12 cellular contexts compared by ENCODE assay signal in the genomic region with DNA sequence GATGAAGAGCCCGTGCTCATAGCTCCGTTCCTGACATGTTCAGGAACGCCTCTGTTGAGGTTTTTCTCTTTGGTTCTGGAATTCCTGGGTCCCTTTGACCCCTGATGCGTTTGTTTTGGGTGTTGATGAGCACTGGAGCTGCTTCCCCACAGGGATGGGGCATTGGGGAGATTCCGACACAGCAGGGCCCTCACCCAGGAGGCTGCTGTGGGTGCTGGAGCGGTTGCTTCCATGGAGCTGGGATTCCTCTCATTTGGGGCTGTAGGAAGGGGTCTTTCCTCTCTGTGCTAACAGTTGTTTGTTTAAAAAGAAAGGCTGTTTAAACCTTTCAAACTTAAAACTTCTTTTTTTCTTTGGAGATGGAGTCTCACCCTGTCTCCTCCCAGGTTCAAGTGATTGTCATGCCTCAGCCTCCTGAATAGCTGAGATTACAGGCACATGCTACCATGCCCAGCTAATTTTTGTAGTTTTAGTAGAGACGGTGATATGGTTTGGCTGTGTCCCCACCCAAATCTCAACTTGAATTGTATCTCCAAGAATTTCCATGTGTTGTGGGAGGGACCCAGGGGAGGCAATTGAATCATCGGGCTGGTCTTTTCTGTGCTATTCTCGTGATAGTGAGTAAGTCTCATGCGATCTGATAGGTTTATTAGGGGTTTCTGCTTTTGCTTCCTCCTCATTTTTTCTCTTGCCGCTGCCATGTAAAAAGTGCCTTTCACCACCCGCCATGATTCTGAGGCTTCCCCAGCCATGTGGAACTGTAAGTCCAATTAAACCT. TPM values are rescaled to one million over a fixed set of nuclear protein-coding genes. Genes with fewer than 3 reads are reported as not detected.
A peak's percentile ranks its signal among the peaks of the same experiment; 100 is the strongest.
DNase-seq lines count a peak whose midpoint lies in the region; ATAC-seq and TF ChIP-seq lines count a peak whose summit lies in the region.
"Had no signal": no experiment of that assay in that cellular context is flagged by ENCODE, and none has a peak within 500 bp of the region (broad histone marks: within the 10 kb centered on the region; RNA-seq: fewer than 3 reads in every experiment).

No MANE protein-coding gene starts in this region.

- TF ChIP-seq POLR2A in uterus (IDR thresholded peaks at IDR 0.05) = no peak

- peaks cover 62 to 83% (median 81%) of the 10 kb centered on the region in 9 donors for H3K4me1 ChIP-seq in heart right ventricle
- peaks cover 72% of the 10 kb centered on the region for H3K4me1 ChIP-seq in mesenchymal stem cell (ENCODE audit: control insufficient read depth, insufficient read depth, low read depth, low read length)
- H3K4me1 ChIP-seq in uterus = peaks cover 2 to 61% of the 10 kb centered on the region in 2 donors

- H2AK5ac ChIP-seq in mesenchymal stem cell (ENCODE audit: low read length, severe bottlenecking) = no peak overlapping the region

- H2BK12ac ChIP-seq in mesenchymal stem cell (ENCODE audit: low read length in 2 of 2) = no peak overlapping the region

- H3K79me1 ChIP-seq in mesenchymal stem cell (replicated peaks; ENCODE audit: low read length, poor library complexity, severe bottlenecking) = peaks cover 4% of the 10 kb centered on the region

- H3K23ac ChIP-seq in mesenchymal stem cell (ENCODE audit: low read length in 2 of 2) = no peak overlapping the region

- ATAC-seq in heart right ventricle (no peak), left ventricle myocardium superior (no peak), HG03520 (IDR thresholded peaks at IDR 0.05; ENCODE audit: unreplicated experiment) (no peak), GM21619 (IDR thresholded peaks at IDR 0.05; ENCODE audit: unreplicated experiment) (no peak)

- H3K27ac ChIP-seq in heart right ventricle (peak overlapping the region in 8 of 10 donors; percentile 1 to 80 (median 68)), mesenchymal stem cell (ENCODE audit: low read length, poor library complexity, severe bottlenecking) (no peak overlapping the region), uterus (peak overlapping the region; percentile 16 to 52)

- no peak overlapping the region for H2AFZ ChIP-seq in mesenchymal stem cell (ENCODE audit: low read depth, low read length)

- H4K8ac ChIP-seq in mesenchymal stem cell (ENCODE audit: low read length) = no peak overlapping the region

- no peak for TF ChIP-seq CTCF in heart right ventricle (IDR thresholded peaks at IDR 0.05)
- TF ChIP-seq CTCF in cardiac fibroblast (IDR thresholded peaks at IDR 0.05; ENCODE audit: low read depth, low read length) = no peak
- no peak for TF ChIP-seq CTCF in uterus (IDR thresholded peaks at IDR 0.05)

- H3K14ac ChIP-seq in mesenchymal stem cell (ENCODE audit: low read length in 2 of 2) = no peak overlapping the region

- H3K4me3 ChIP-seq in heart right ventricle (no peak overlapping the region), cardiac fibroblast (replicated peaks in 1 of 2; ENCODE audit: low read depth in 2 of 2, low read length in 2 of 2) (no peak overlapping the region), mesenchymal stem cell (ENCODE audit: insufficient read depth in 1 of 2, low read depth in 1 of 2, low read length in 2 of 2) (peak overlapping the region in 1 of 2 experiments; percentile 49), uterus (no peak overlapping the region)
- H3K4me3 ChIP-seq: dorsolateral prefrontal cortex had no signal

- peak overlapping the region; percentile 70 for H2BK15ac ChIP-seq in mesenchymal stem cell (ENCODE audit: low read depth, poor library complexity, severe bottlenecking)

- DNase-seq in heart right ventricle (no peak), left ventricle myocardium superior (no peak), cardiac fibroblast (ENCODE audit: low read depth in 2 of 2) (peak; percentile 73 to 82), mesenchymal stem cell (peak; percentile 34), uterus (no peak), NAMALWA (ENCODE audit: low spot score) (no peak)
- DNase-seq: dorsolateral prefrontal cortex; NCI-H1694 treated with DMSO at 0.1 percent for 48 hours; RPMI8226; stimulated activated CD8-positive, alpha-beta memory T cell treated with anti-CD3 and anti-CD28 coated beads, Interleukin-4, amount 100 ng/mL, for 48 hours had no signal

- H4K91ac ChIP-seq in mesenchymal stem cell (ENCODE audit: low read length) = no peak overlapping the region

- H3K36me3 ChIP-seq in heart right ventricle = peaks cover 0 to 3% (median 0%) of the 10 kb centered on the region in 9 donors
- H3K36me3 ChIP-seq in mesenchymal stem cell (ENCODE audit: control insufficient read depth in 1 of 2, insufficient read depth in 2 of 2, low read depth in 1 of 2, low read length in 2 of 2) = peaks cover 9 to 34% of the 10 kb centered on the region in 2 experiments
- no peaks in the 10 kb centered on the region for H3K36me3 ChIP-seq in uterus

- no peaks in the 10 kb centered on the region for H3K9me3 ChIP-seq in heart right ventricle
- peaks cover 6% of the 10 kb centered on the region for H3K9me3 ChIP-seq in mesenchymal stem cell (ENCODE audit: control insufficient read depth, low read length)
- no peaks in the 10 kb centered on the region for H3K9me3 ChIP-seq in uterus

- no peak overlapping the region for H3K18ac ChIP-seq in mesenchymal stem cell (ENCODE audit: low read depth in 1 of 2, low read length in 2 of 2)

- peak overlapping the region; percentile 36 for H3K9ac ChIP-seq in mesenchymal stem cell (ENCODE audit: low read length)

- H2BK5ac ChIP-seq in mesenchymal stem cell (ENCODE audit: low read depth, low read length, poor library complexity, severe bottlenecking) = no peak overlapping the region

- no peak overlapping the region for H2BK120ac ChIP-seq in mesenchymal stem cell (ENCODE audit: low read depth, low read length)

- no peak overlapping the region for H3K4ac ChIP-seq in mesenchymal stem cell (ENCODE audit: low read depth in 1 of 2, low read length in 2 of 2)

- 78 to 82% methylated on average over 12 of the region's 12 CpGs for WGBS in heart right ventricle, 2 donors
- 93% methylated on average over 12 of the region's 12 CpGs for WGBS in mesenchymal stem cell

- H3K27me3 ChIP-seq in heart right ventricle = no peaks in the 10 kb centered on the region
- no peaks in the 10 kb centered on the region for H3K27me3 ChIP-seq in mesenchymal stem cell (ENCODE audit: control insufficient read depth in 1 of 2, insufficient read depth in 1 of 2, low read length in 2 of 2)
- H3K27me3 ChIP-seq in uterus = no peaks in the 10 kb centered on the region
- H3K27me3 ChIP-seq: dorsolateral prefrontal cortex had no signal

- H3K4me2 ChIP-seq in mesenchymal stem cell (ENCODE audit: low read length, poor library complexity, severe bottlenecking) = no peak overlapping the region

- intact Hi-C loops in heart right ventricle (cut with DNase I) = loop anchor here in 2 of 10 donors (5.0 kb wide), 1 partner anchor 45 kb away; no protein-coding TSS in a partner anchor
- intact Hi-C loops in left ventricle myocardium superior (cut with micrococcal nuclease) = no loop called here
- intact Hi-C loops in uterus (cut with DNase I; ENCODE audit: low total_unique reads) = no loop called here

RNA-seq across cellular contexts. Expression of a gene that starts 48.9 kb away (rescaled TPM):
- 10 to 100 TPM; 29.4 to 50.9 (median 38.3) TPM for total RNA-seq in heart right ventricle
- polyA plus RNA-seq in heart right ventricle = 10 to 100 TPM; 13.8 to 16.6 TPM
- total RNA-seq in left ventricle myocardium superior = 35.3 TPM
- polyA plus RNA-seq in mesenchymal stem cell (2013, experiment 1 of 2) = 43.3 TPM
- 44.2 TPM for polyA plus RNA-seq in mesenchymal stem cell (2013, experiment 2 of 2)
- 100 to 1,000 TPM in 1 of 4 donors, 10 to 100 TPM in 3; 22.8 to 148 (median 34.9) TPM for total RNA-seq in uterus

Comparison
In these comparisons a context has a peak if more than half of its experiments do, and no peak if none do; other contexts are left out.
1. DNase-seq: peak in cardiac fibroblast (2 of 2) and mesenchymal stem cell (single experiment); none in heart right ventricle (0 of 2), left ventricle myocardium superior (single experiment), uterus (0 of 2) and NAMALWA (single experiment).